In the genomic region with DNA sequence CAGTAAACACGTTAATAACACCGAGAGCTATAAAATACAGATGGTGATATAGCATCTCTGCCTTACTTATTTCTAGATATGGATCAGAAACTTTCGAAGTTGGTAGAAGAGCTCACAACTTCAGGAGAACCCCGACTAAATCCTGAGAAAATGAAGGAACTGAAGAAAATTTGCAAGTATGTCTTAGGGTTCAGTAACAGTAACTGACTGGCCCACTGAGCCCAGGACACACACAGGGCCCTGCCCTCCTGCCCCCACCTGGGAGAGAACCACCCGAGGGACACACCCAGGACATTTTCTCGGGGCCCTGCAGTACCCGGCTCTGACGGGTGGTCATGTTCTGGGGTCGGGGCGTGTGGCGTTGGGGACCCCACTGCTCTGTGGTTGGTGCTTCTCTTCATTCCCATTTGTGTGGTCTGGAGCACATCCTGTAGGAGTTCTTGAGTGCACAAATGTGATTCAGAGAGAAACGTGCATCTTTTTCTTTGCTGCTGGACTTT, we compare ENCODE assay signal across 8 cellular contexts. TPM values are rescaled to one million over a fixed set of nuclear protein-coding genes. Genes with fewer than 3 reads are reported as not detected.
A peak's percentile ranks its signal among the peaks of the same experiment; 100 is the strongest.
DNase-seq lines count a peak whose midpoint lies in the region; ATAC-seq, FAIRE-seq and TF ChIP-seq lines count a peak whose summit lies in the region.

No MANE protein-coding gene starts in this region.

- H3K27me3 Mint-ChIP-seq in activated CD4-positive, alpha-beta T cell treated with anti-CD3 and anti-CD28 coated beads for 36 hours = no peaks in the 10 kb centered on the region
- no peaks in the 10 kb centered on the region for H3K27me3 Mint-ChIP-seq in astrocyte (ENCODE audit: low read depth, unreplicated experiment)

- H3K4me3 Mint-ChIP-seq in activated CD4-positive, alpha-beta T cell treated with anti-CD3 and anti-CD28 coated beads for 36 hours = peak overlapping the region; percentile 86
- H3K4me3 Mint-ChIP-seq in astrocyte (ENCODE audit: unreplicated experiment) = peak overlapping the region; percentile 89

- WGBS in thymus = 84% methylated on average over 12 of the region's 12 CpGs

- ATAC-seq in activated CD4-positive, alpha-beta T cell treated with anti-CD3 and anti-CD28 coated beads for 36 hours = no peak
- ATAC-seq in left lung = no peak
- ATAC-seq in left lobe of liver = no peak

- H3K9ac ChIP-seq in astrocyte (ENCODE audit: low read length) = peak overlapping the region; percentile 89

- DNase-seq in activated CD4-positive, alpha-beta T cell treated with anti-CD3 and anti-CD28 coated beads for 36 hours = no peak
- DNase-seq in activated CD4-positive, alpha-beta T cell treated with anti-CD3 and anti-CD28 coated beads for 4 hours = no peak
- DNase-seq in astrocyte (ENCODE audit: low read depth) (no peak), left lung (peak in 1 of 2 donors; percentile 58), left lobe of liver (ENCODE audit: low spot score) (no peak), amniotic stem cell (lab: John Stamatoyannopoulos, UW) (no peak)
- no peak for DNase-seq in stimulated activated naive CD4-positive, alpha-beta T cell treated with Interleukin-2 at 50 U/mL for 16 hours (lab: John Stamatoyannopoulos, UW)

- peak overlapping the region; percentile 82 for H3K27ac Mint-ChIP-seq in activated CD4-positive, alpha-beta T cell treated with anti-CD3 and anti-CD28 coated beads for 36 hours
- peak overlapping the region; percentile 92 for H3K27ac Mint-ChIP-seq in astrocyte (ENCODE audit: unreplicated experiment)

- POLR2A ChIA-PET in activated CD4-positive, alpha-beta T cell treated with anti-CD3 and anti-CD28 coated beads for 36 hours (lab: Charles Lee) = no interaction called here

- H3K9me3 ChIP-seq in astrocyte (ENCODE audit: insufficient read depth, low read depth, low read length) = no peaks in the 10 kb centered on the region
- no peaks in the 10 kb centered on the region for H3K9me3 ChIP-seq in left lung
- H3K9me3 ChIP-seq in thymus (ENCODE audit: control insufficient read depth) = no peaks in the 10 kb centered on the region

- TF ChIP-seq CTCF in astrocyte (IDR thresholded peaks at IDR 0.05; ENCODE audit: insufficient read depth, low read depth, low read length) (no peak), left lung (IDR thresholded peaks at IDR 0.05) (no peak)

- H3K4me3 ChIP-seq in astrocyte (ENCODE audit: insufficient read depth, low read depth, low read length) = peak overlapping the region; percentile 67
- H3K4me3 ChIP-seq in left lung = peak overlapping the region; percentile 65 to 92
- peak overlapping the region; percentile 77 for H3K4me3 ChIP-seq in thymus (ENCODE audit: low read length)

- H3K36me3 ChIP-seq in astrocyte (ENCODE audit: insufficient read depth, low read length) (no peaks in the 10 kb centered on the region), left lung (peaks cover 0 to 24% of the 10 kb centered on the region in 2 donors), thymus (ENCODE audit: control insufficient read depth, insufficient read depth) (peaks cover 17% of the 10 kb centered on the region)

- peaks cover 8% of the 10 kb centered on the region for H4K20me1 ChIP-seq in astrocyte (ENCODE audit: insufficient read depth, low read length)

- H3K27ac ChIP-seq in astrocyte (ENCODE audit: low read depth, low read length) (peak overlapping the region; percentile 94), left lung (peak overlapping the region; percentile 99 to 100), thymus (ENCODE audit: low read depth) (no peak overlapping the region)

- CTCF ChIA-PET in activated CD4-positive, alpha-beta T cell treated with anti-CD3 and anti-CD28 coated beads for 36 hours (lab: Charles Lee) = interaction anchor here (0.6 to 2.3 kb wide), 7 partner anchors 8 to 217 kb away, joined by 3 to 9 read pairs (median 4); partner anchors contain the start of gene MAEA

- H3K4me1 Mint-ChIP-seq in activated CD4-positive, alpha-beta T cell treated with anti-CD3 and anti-CD28 coated beads for 36 hours = peaks cover 43% of the 10 kb centered on the region
- peaks cover 28% of the 10 kb centered on the region for H3K4me1 Mint-ChIP-seq in astrocyte (ENCODE audit: low read depth, unreplicated experiment)

- H3K9me3 Mint-ChIP-seq in activated CD4-positive, alpha-beta T cell treated with anti-CD3 and anti-CD28 coated beads for 36 hours (ENCODE audit: low read depth) = no peaks in the 10 kb centered on the region
- no peaks in the 10 kb centered on the region for H3K9me3 Mint-ChIP-seq in astrocyte (ENCODE audit: unreplicated experiment)

- H2AFZ ChIP-seq in astrocyte (ENCODE audit: low read depth, low read length) = peak overlapping the region; percentile 65

- intact Hi-C loops in activated CD4-positive, alpha-beta T cell treated with anti-CD3 and anti-CD28 coated beads for 36 hours (cut with DNase I, micrococcal nuclease) = loop anchor here (5.0 kb wide), 2 partner anchors 146 to 1614 kb away; partner anchors contain the start of genes GRK4 (in 1 of the 2) and NOP14 (in 1 of the 2)
- intact Hi-C loops in left lung (cut with DNase I) = loop anchor here in 1 of 2 donors (10.0 kb wide), 1 partner anchor 93 kb away; no protein-coding TSS in a partner anchor

- H3K4me1 ChIP-seq in astrocyte (ENCODE audit: insufficient read depth, low read length) = peaks cover 8% of the 10 kb centered on the region
- peaks cover 11 to 44% of the 10 kb centered on the region in 2 donors for H3K4me1 ChIP-seq in left lung
- H3K4me1 ChIP-seq in thymus (ENCODE audit: control insufficient read depth, insufficient read depth, low read length) = peaks cover 7% of the 10 kb centered on the region

- H3K27me3 ChIP-seq in astrocyte (ENCODE audit: insufficient read depth, low read length) (no peaks in the 10 kb centered on the region), left lung (no peaks in the 10 kb centered on the region), thymus (ENCODE audit: control insufficient read depth, insufficient read depth) (no peaks in the 10 kb centered on the region)

- no peak for FAIRE-seq in astrocyte (lab: Jason Lieb, UNC)

- H3K36me3 Mint-ChIP-seq in activated CD4-positive, alpha-beta T cell treated with anti-CD3 and anti-CD28 coated beads for 36 hours (ENCODE audit: low read depth) = peaks cover 11% of the 10 kb centered on the region
- peaks cover 6% of the 10 kb centered on the region for H3K36me3 Mint-ChIP-seq in astrocyte (ENCODE audit: low read depth, unreplicated experiment)

- H3K4me2 ChIP-seq in astrocyte (ENCODE audit: low read length) = peak overlapping the region; percentile 93

- peaks cover 37% of the 10 kb centered on the region for H3K79me2 ChIP-seq in astrocyte (ENCODE audit: insufficient read depth, low read length)

RNA-seq across cellular contexts. Expression of gene UVSSA, which starts 1.1 kb away (rescaled TPM):
- total RNA-seq in activated CD4-positive, alpha-beta T cell treated with anti-CD3 and anti-CD28 coated beads for 36 hours = 10 to 100 TPM; 14.8 to 18.1 TPM
- total RNA-seq in astrocyte (14.2 and 14.8 TPM in 2 replicates), left lung (10 to 100 TPM; 33.0 to 36.6 TPM), left lobe of liver (18.6 TPM)
- 15.4 TPM for polyA plus RNA-seq in thymus

RNA-seq across cellular contexts. Expression of gene NKX1-1, which starts 58.2 kb away (rescaled TPM):
- total RNA-seq in activated CD4-positive, alpha-beta T cell treated with anti-CD3 and anti-CD28 coated beads for 36 hours = not detected
- total RNA-seq in astrocyte = not detected in 2 replicates
- total RNA-seq in left lung = not detected
- not detected for polyA plus RNA-seq in thymus
- total RNA-seq in left lobe of liver = not detected

RNA-seq across cellular contexts. Expression of gene MAEA, which starts 58.4 kb away (rescaled TPM):
- 10 to 100 TPM; 38.9 to 40.4 TPM for total RNA-seq in activated CD4-positive, alpha-beta T cell treated with anti-CD3 and anti-CD28 coated beads for 36 hours
- total RNA-seq in astrocyte (73.3 and 79.3 TPM in 2 replicates), left lung (10 to 100 TPM; 43.8 to 56.3 TPM), left lobe of liver (33.3 TPM)
- 113 TPM for polyA plus RNA-seq in thymus
